1 cellular context compared by ENCODE assay signal in genomic region chr12:94205738-94206310, GRCh38.
A peak's percentile ranks its signal among the peaks of the same experiment; 100 is the strongest.
TF ChIP-seq lines count a peak whose summit lies in the region.

No MANE protein-coding gene starts in this region.

TF ChIP-seq in GM12878, 131 proteins besides CTCF, POLR2A, EP300 and RAD21 (continued from another document):
- TF ChIP-seq HDGF (IDR thresholded peaks at IDR 0.05) (peak; percentile 56; the same call in 1 of the 2 replicates), TCF12 (IDR thresholded peaks at IDR 0.05; ENCODE audit: low read depth, low read length) (no peak), NR2F1 (conservative IDR thresholded peaks at IDR 0.05) (no peak), HDAC6 (IDR thresholded peaks at IDR 0.05; ENCODE audit: unreplicated experiment) (no peak), FOXK2 (IDR thresholded peaks at IDR 0.05) (no peak), MEF2A (IDR thresholded peaks at IDR 0.05; ENCODE audit: insufficient read depth, low read depth, low read length) (0 out of 2 replicates have a peak, but pooled peaks have one; percentile 16), BHLHE40 (IDR thresholded peaks at IDR 0.05; ENCODE audit: borderline replicate concordance in 1 of 2, low read depth in 2 of 2, low read length in 1 of 2) (no peak), ZNF384 (IDR thresholded peaks at IDR 0.05; ENCODE audit: borderline replicate concordance, low read depth, low read length) (peak; percentile 72), POLR2AphosphoS5 (IDR thresholded peaks at IDR 0.05; ENCODE audit: low read length) (peak; percentile 50; the same call in 1 of the 2 replicates), ZBED1 (IDR thresholded peaks at IDR 0.05; ENCODE audit: borderline replicate concordance) (no peak)
TF ChIP-seq in GM12878: peak in this region for 4.
